Comparison of ENCODE assay signal across 16 cellular contexts in the genomic region with DNA sequence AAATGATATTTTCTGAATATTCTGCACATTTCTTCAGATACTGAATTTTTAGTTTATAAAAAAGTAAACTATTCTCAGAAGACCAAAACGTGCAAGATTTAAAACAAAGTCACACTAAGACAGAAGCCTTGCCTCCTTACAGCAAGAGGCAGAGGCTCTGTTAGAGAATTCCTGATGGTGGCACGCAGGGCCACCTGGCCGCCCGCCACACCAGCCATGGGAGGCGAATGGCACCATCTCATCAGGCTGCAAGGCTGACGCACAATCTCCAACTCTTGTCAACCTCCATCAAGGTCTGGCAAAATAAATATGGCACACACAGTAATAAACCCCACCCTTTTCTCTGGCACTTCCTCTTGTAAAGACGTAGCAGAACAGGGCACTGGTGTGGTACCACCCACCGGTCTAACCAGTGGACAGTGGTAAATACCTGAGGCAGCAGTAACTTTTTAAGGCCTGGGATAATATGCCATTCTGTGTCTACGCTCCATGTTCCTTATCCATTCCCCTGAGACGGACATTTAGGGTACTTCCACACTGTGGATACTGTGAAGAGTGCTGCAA.
A peak's percentile ranks its signal among the peaks of the same experiment; 100 is the strongest.
DNase-seq lines count a peak whose midpoint lies in the region; ATAC-seq, FAIRE-seq and TF ChIP-seq lines count a peak whose summit lies in the region.
"Had no signal": no experiment of that assay in that cellular context is flagged by ENCODE, and none has a peak within 500 bp of the region (broad histone marks: within the 10 kb centered on the region; RNA-seq: fewer than 3 reads in every experiment).

No MANE protein-coding gene starts in this region.

- H3K9me3 Mint-ChIP-seq in CD4-positive, CD25-positive, alpha-beta regulatory T cell: peaks cover 0 to 4% (median 0%) of the 10 kb centered on the region in 7 donors
- H3K9me3 Mint-ChIP-seq in immature natural killer cell: no peaks in the 10 kb centered on the region

- H3K36me3 Mint-ChIP-seq in CD4-positive, CD25-positive, alpha-beta regulatory T cell: peaks cover 5% of the 10 kb centered on the region
- no peaks in the 10 kb centered on the region for H3K36me3 Mint-ChIP-seq in immature natural killer cell

- 95% methylated on average over 10 of the region's 10 CpGs for WGBS in smooth muscle cell (ENCODE audit: low lambda C conversion rate)

- H3K4me3 ChIP-seq in CD4-positive, CD25-positive, alpha-beta regulatory T cell (ENCODE audit: low read depth, low read length): no peak overlapping the region
- H3K4me3 ChIP-seq in OCI-LY3 (ENCODE audit: low read length): peak overlapping the region; percentile 32; the same call in 1 of the 2 replicates
- H3K4me3 ChIP-seq in smooth muscle cell: no peak overlapping the region
- H3K4me3 ChIP-seq in kidney (ENCODE audit: low read length in 2 of 2): no peak overlapping the region

- ATAC-seq in CD4-positive, CD25-positive, alpha-beta regulatory T cell (ENCODE audit: low read depth in 2 of 2): no peak
- no peak for ATAC-seq in HG03025 (IDR thresholded peaks at IDR 0.05; ENCODE audit: low FRiP score, unreplicated experiment)
- ATAC-seq in GM19455 (IDR thresholded peaks at IDR 0.05; ENCODE audit: unreplicated experiment): no peak

- H4K20me1 ChIP-seq in OCI-LY3 (ENCODE audit: insufficient read depth, low read length): no peaks in the 10 kb centered on the region
- H4K20me1 ChIP-seq in smooth muscle cell (ENCODE audit: low read depth): no peaks in the 10 kb centered on the region

- no peaks in the 10 kb centered on the region for H3K79me2 ChIP-seq in OCI-LY3 (ENCODE audit: low read length)
- no peaks in the 10 kb centered on the region for H3K79me2 ChIP-seq in smooth muscle cell (ENCODE audit: low read depth)

- DNase-seq in CD4-positive, CD25-positive, alpha-beta regulatory T cell: no peak
- DNase-seq in immature natural killer cell (no peak), smooth muscle cell (lab: John Stamatoyannopoulos, UW; ENCODE audit: unreplicated experiment) (no peak), occipital lobe (lab: John Stamatoyannopoulos, UW) (no peak), kidney (no peak)
- DNase-seq: activated CD4-positive, CD25-positive, alpha-beta regulatory T cell; amygdala; COR-L47; effector CD8-positive, alpha-beta T cell; GOT3; NCI-H2081; NCI-H510A; stimulated activated CD4-positive, alpha-beta T cell treated with anti-CD3 and anti-CD28 coated beads, Interleukin-15, amount 100 ng/mL, for 24 hours had no signal

- peaks cover 11 to 24% (median 15%) of the 10 kb centered on the region in 4 donors for H3K4me1 Mint-ChIP-seq in CD4-positive, CD25-positive, alpha-beta regulatory T cell
- peaks cover 41 to 47% of the 10 kb centered on the region in 2 donors for H3K4me1 Mint-ChIP-seq in immature natural killer cell

- no peaks in the 10 kb centered on the region for H3K27me3 ChIP-seq in CD4-positive, CD25-positive, alpha-beta regulatory T cell (ENCODE audit: control insufficient read depth, insufficient read depth, low read length)
- no peaks in the 10 kb centered on the region for H3K27me3 ChIP-seq in OCI-LY3 (ENCODE audit: low read depth, low read length)
- no peaks in the 10 kb centered on the region for H3K27me3 ChIP-seq in smooth muscle cell (ENCODE audit: low read depth)

- H2AFZ ChIP-seq in OCI-LY3 (ENCODE audit: low read depth, low read length): no peak overlapping the region
- H2AFZ ChIP-seq in smooth muscle cell (ENCODE audit: low read depth): no peak overlapping the region

- H3K9ac ChIP-seq in OCI-LY3 (ENCODE audit: low read length) (no peak overlapping the region), smooth muscle cell (ENCODE audit: low read depth) (no peak overlapping the region), kidney (ENCODE audit: low read length in 2 of 2) (no peak overlapping the region)

- H3K4me1 ChIP-seq in CD4-positive, CD25-positive, alpha-beta regulatory T cell (ENCODE audit: control insufficient read depth, insufficient read depth, low read length, poor library complexity, severe bottlenecking): peaks cover 11% of the 10 kb centered on the region
- peaks cover 19% of the 10 kb centered on the region for H3K4me1 ChIP-seq in OCI-LY3 (ENCODE audit: low read length)
- no peaks in the 10 kb centered on the region for H3K4me1 ChIP-seq in smooth muscle cell (ENCODE audit: low read depth)
- no peaks in the 10 kb centered on the region for H3K4me1 ChIP-seq in kidney (ENCODE audit: control insufficient read depth in 1 of 2, insufficient read depth in 1 of 2, low read depth in 1 of 2, low read length in 2 of 2)

- H3F3A ChIP-seq in smooth muscle cell (ENCODE audit: low read depth): no peaks in the 10 kb centered on the region

- no peaks in the 10 kb centered on the region for H3K9me3 ChIP-seq in CD4-positive, CD25-positive, alpha-beta regulatory T cell (ENCODE audit: control insufficient read depth in 2 of 2, low read length in 2 of 2)
- H3K9me3 ChIP-seq in OCI-LY3 (ENCODE audit: insufficient read depth, low read length) (no peaks in the 10 kb centered on the region), smooth muscle cell (replicated peaks; ENCODE audit: low read depth) (no peaks in the 10 kb centered on the region), kidney (ENCODE audit: control insufficient read depth in 1 of 2, low read length in 2 of 2) (no peaks in the 10 kb centered on the region)

- no peak overlapping the region for H3K27ac ChIP-seq in CD4-positive, CD25-positive, alpha-beta regulatory T cell (ENCODE audit: insufficient read depth, low read length, poor library complexity, severe bottlenecking)
- H3K27ac ChIP-seq in OCI-LY3 (ENCODE audit: low read length): no peak overlapping the region
- peak overlapping the region; percentile 17 for H3K27ac ChIP-seq in smooth muscle cell (ENCODE audit: low read depth)
- no peak overlapping the region for H3K27ac ChIP-seq in kidney (ENCODE audit: low read depth in 2 of 2, low read length in 2 of 2)

- no peak for FAIRE-seq in kidney (lab: Jason Lieb, UNC)

- no peak for TF ChIP-seq CTCF in OCI-LY3 (IDR thresholded peaks at IDR 0.05; ENCODE audit: low read depth, low read length)
- no peak for TF ChIP-seq CTCF in smooth muscle cell (IDR thresholded peaks at IDR 0.05; ENCODE audit: borderline replicate concordance, insufficient read depth, poor library complexity, severe bottlenecking)
- no peak for TF ChIP-seq CTCF in kidney (IDR thresholded peaks at IDR 0.05; ENCODE audit: borderline replicate concordance, extremely low read depth, insufficient read depth)

- H3K4me2 ChIP-seq in OCI-LY3 (ENCODE audit: low read length) (peak overlapping the region; percentile 57), smooth muscle cell (peak overlapping the region; percentile 60)

- peak overlapping the region in 2 of 3 donors; percentile 63 for H3K27ac Mint-ChIP-seq in CD4-positive, CD25-positive, alpha-beta regulatory T cell
- peak overlapping the region in 4 of 6 donors; percentile 37 to 91 (median 80) for H3K27ac Mint-ChIP-seq in immature natural killer cell

- H3K36me3 ChIP-seq in CD4-positive, CD25-positive, alpha-beta regulatory T cell (ENCODE audit: control insufficient read depth, insufficient read depth, low read length): no peaks in the 10 kb centered on the region
- H3K36me3 ChIP-seq in OCI-LY3 (replicated peaks; ENCODE audit: low read depth, low read length): no peaks in the 10 kb centered on the region
- no peaks in the 10 kb centered on the region for H3K36me3 ChIP-seq in smooth muscle cell (ENCODE audit: low read depth)
- no peaks in the 10 kb centered on the region for H3K36me3 ChIP-seq in kidney (ENCODE audit: control insufficient read depth in 1 of 2, insufficient read depth in 2 of 2, low read length in 2 of 2)

- H3K4me3 Mint-ChIP-seq in CD4-positive, CD25-positive, alpha-beta regulatory T cell: peak overlapping the region in 2 of 4 donors; percentile 2 to 53
- H3K4me3 Mint-ChIP-seq in immature natural killer cell: peak overlapping the region in 3 of 5 donors; percentile 0 to 64 (median 39)

- no peaks in the 10 kb centered on the region for H3K27me3 Mint-ChIP-seq in CD4-positive, CD25-positive, alpha-beta regulatory T cell
- H3K27me3 Mint-ChIP-seq in immature natural killer cell (ENCODE audit: low read depth in 3 of 3): no peaks in the 10 kb centered on the region

- intact Hi-C loops in kidney (cut with DNase I): no loop called here
